In the genomic region with DNA sequence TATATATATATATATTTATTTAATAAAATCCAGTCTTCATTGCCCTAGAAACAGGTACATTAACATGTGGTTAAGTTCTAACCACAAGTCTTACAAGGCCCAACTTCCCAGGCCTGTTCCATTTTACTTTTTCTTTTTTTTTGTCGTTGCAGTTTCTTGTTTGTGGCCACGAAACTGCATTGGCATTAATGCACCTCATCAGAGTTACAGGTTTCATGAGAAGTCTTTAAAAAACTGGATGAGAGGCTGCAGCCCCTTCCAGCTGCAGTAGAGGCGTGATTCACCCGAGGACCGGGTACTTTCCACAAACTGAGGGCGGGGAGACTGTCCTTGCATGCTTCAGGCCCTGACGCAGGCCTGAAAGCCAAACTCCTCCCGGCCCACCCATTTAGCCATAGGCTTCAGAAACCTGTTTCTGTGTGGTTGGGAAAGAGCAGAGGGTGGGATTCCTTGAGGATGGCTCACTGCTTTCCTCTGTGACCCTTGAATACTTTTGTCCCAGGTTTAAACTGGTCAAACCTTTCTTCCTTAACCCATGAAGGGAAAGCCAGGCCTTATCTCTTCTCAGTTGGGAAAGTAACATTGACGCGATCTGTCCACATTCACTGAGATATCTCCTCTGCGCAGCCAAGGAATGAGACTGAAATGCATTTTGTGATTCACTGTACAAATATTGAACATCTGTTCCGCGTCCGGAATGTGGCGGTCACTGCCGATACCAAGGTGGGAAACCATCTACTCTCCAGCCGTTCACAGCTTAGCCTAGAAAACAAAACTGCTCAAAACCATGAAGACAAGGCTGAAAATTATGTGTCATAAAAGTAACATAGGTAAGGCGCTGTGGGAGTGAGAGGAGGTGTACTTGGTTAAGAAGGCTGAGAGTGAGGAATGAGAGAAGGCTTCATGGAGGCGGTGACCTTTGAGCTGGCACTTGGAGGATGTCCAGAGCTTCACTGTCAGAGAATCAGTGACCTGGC, we compare ENCODE assay signal across 10 cellular contexts.
DNase-seq lines count a peak whose midpoint lies in the region.
"Had no signal": no experiment of that assay in that cellular context is flagged by ENCODE, and none has a peak within 500 bp of the region (broad histone marks: within the 10 kb centered on the region; RNA-seq: fewer than 3 reads in every experiment).

No MANE protein-coding gene starts in this region.

- no peaks in the 10 kb centered on the region for H3K4me1 ChIP-seq in NT2/D1 (ENCODE audit: insufficient read depth, insufficient read length)
- H3K4me1 ChIP-seq: vagina had no signal

- H3K9me3 ChIP-seq in NT2/D1 (ENCODE audit: insufficient read depth, low read length) = no peaks in the 10 kb centered on the region
- H3K9me3 ChIP-seq: vagina had no signal

- DNase-seq in Caki2 (ENCODE audit: low read depth) (peak; percentile 99), NT2/D1 (ENCODE audit: low read depth, low spot score) (no peak), renal cortical epithelial cell (ENCODE audit: low read depth) (peak; percentile 33), NOMO-1 treated with DMSO at 0.1 percent for 48 hours (lab: John Stamatoyannopoulos, UW; ENCODE audit: unreplicated experiment) (no peak), NAMALWA (ENCODE audit: low spot score) (no peak), hypothalamus (lab: John Stamatoyannopoulos, UW) (no peak)
- peak; percentile 16 for DNase-seq in activated naive CD4-positive, alpha-beta T cell treated with anti-CD3 and anti-CD28 coated beads, Interleukin-2, amount 50 U/mL, for 16 hours
- no peak for DNase-seq in effector CD8-positive, alpha-beta T cell (lab: John Stamatoyannopoulos, UW)
- DNase-seq: NCI-H1694 treated with DMSO at 0.1 percent for 48 hours had no signal

- H3K36me3 ChIP-seq in NT2/D1 (ENCODE audit: insufficient read depth, insufficient read length, low read length) = no peaks in the 10 kb centered on the region
- H3K36me3 ChIP-seq: vagina had no signal

- no peaks in the 10 kb centered on the region for H3K27me3 ChIP-seq in NT2/D1 (ENCODE audit: insufficient read depth, insufficient read length)
- H3K27me3 ChIP-seq: vagina had no signal

- H3K4me3 ChIP-seq in NT2/D1 (ENCODE audit: insufficient read length, low read depth) = no peak overlapping the region
- H3K4me3 ChIP-seq: vagina had no signal

- in situ Hi-C loops in Caki2 (cut with HindIII; ENCODE audit: low pct_unique_long_range_greater_than_20kb, low sequenced_read_pairs) = no loop called here

- peak overlapping the region; percentile 26 for H3K9ac ChIP-seq in NT2/D1 (ENCODE audit: insufficient read length, low read depth)

Comparison
In these comparisons a context has a peak if more than half of its experiments do, and no peak if none do; other contexts are left out.
1. DNase-seq: peak in Caki2 (single experiment), activated naive CD4-positive, alpha-beta T cell treated with anti-CD3 and anti-CD28 coated beads, Interleukin-2, amount 50 U/mL, for 16 hours (single experiment) and renal cortical epithelial cell (single experiment); none in NT2/D1 (single experiment), effector CD8-positive, alpha-beta T cell (single experiment), NOMO-1 treated with DMSO at 0.1 percent for 48 hours (single experiment), NAMALWA (single experiment) and hypothalamus (0 of 51).